ENCODE assay signal across 8 cellular contexts in the genomic region with DNA sequence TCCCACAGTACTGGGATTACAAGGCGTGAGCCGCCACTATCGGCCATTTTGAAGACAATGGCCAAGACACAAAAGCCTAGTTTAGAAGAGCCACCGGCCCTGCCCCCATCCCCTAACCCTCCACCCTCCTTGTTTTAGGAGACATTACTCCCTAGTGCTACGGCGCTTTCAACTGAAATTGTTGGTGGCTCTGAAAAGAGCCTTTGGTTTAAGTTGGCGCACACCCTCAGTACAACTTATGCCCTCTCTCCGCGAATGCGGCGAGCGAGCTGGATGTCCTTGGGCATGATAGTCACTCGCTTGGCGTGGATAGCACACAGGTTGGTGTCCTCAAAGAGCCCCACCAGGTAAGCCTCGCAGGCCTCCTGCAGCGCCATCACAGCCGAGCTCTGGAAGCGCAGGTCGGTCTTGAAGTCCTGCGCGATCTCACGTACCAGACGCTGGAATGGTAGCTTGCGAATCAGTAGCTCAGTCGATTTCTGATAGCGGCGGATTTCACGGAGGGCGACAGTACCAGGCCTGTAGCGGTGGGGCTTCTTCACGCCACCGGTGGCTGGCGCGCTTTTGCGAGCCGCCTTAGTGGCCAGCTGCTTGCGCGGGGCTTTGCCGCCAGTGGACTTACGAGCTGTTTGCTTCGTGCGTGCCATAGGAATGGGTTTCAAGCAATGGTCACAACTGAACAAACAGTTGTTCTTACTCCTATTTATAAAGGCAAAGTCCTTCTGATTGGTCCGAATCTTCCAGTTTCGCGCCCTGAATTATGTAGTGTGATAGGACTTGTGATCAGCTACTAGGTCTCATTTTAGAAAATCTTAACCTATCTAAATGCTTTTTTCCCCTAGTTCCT.
DNase-seq lines count a peak whose midpoint lies in the region; ATAC-seq, FAIRE-seq and TF ChIP-seq lines count a peak whose summit lies in the region.

No MANE protein-coding gene starts in this region.

- CTCF ChIA-PET in endothelial cell of umbilical vein (lab: Charles Lee), result interaction anchor here (0.7 to 3.4 kb wide), 14 partner anchors 8 to 345 kb away, joined by 3 to 28 read pairs (median 4); a partner anchor contains a TSS

- no peaks in the 10 kb centered on the region for H4K20me1 ChIP-seq in endothelial cell of umbilical vein (replicated peaks; ENCODE audit: control insufficient read depth, extremely low read depth, insufficient read depth, low read length)

- POLR2A ChIA-PET in endothelial cell of umbilical vein (lab: Charles Lee), result interaction anchor here (0.7 to 4.0 kb wide), 17 partner anchors 10 to 230 kb away, joined by 3 to 49 read pairs (median 5); a partner anchor contains a TSS

- no peaks in the 10 kb centered on the region for H3K9me3 ChIP-seq in endothelial cell of umbilical vein (replicated peaks; ENCODE audit: control insufficient read depth, insufficient read depth, low read length)
- H3K9me3 ChIP-seq in mucosa of rectum (ENCODE audit: control insufficient read depth in 2 of 2, low read length in 2 of 2), result no peaks in the 10 kb centered on the region
- no peaks in the 10 kb centered on the region for H3K9me3 ChIP-seq in stomach smooth muscle (ENCODE audit: control insufficient read depth in 2 of 2, low read length in 2 of 2)

- H3K27ac ChIP-seq in ACC112 (ENCODE audit: low read depth, low read length), result peak overlapping the region; percentile 57
- H3K27ac ChIP-seq in endothelial cell of umbilical vein (ENCODE audit: insufficient read depth, low read depth, low read length), result peak overlapping the region; percentile 67
- peak overlapping the region; percentile 99 for H3K27ac ChIP-seq in mucosa of rectum (ENCODE audit: low read depth in 2 of 2, low read length in 2 of 2)
- H3K27ac ChIP-seq in stomach smooth muscle (ENCODE audit: low read length), result peak overlapping the region; percentile 11

- TF ChIP-seq CTCF in endothelial cell of umbilical vein (IDR thresholded peaks at IDR 0.05; ENCODE audit: extremely low read depth in 1 of 2, insufficient read depth in 1 of 2, low read depth in 1 of 2, low read length in 2 of 2), result peak; percentile 28 to 52

- ATAC-seq in GM18907 (IDR thresholded peaks at IDR 0.05; ENCODE audit: unreplicated experiment), result peak; percentile 44
- ATAC-seq in HG03175 (IDR thresholded peaks at IDR 0.05; ENCODE audit: unreplicated experiment), result peak; percentile 47

- H3K4me3 ChIP-seq in ACC112 (ENCODE audit: low read depth, low read length) (peak overlapping the region; percentile 69), endothelial cell of umbilical vein (replicated peaks in 1 of 3; ENCODE audit: insufficient read depth in 1 of 3, low read depth in 1 of 3, low read length in 3 of 3) (peak overlapping the region; percentile 27 to 85 (median 49)), mucosa of rectum (ENCODE audit: low read length in 2 of 2) (peak overlapping the region; percentile 81 to 92), stomach smooth muscle (ENCODE audit: low read length in 2 of 2) (peak overlapping the region; percentile 67 to 71)

- peak; percentile 43 for FAIRE-seq in endothelial cell of umbilical vein (lab: Jason Lieb, UNC)

- H3K9me1 ChIP-seq in endothelial cell of umbilical vein (replicated peaks; ENCODE audit: control insufficient read depth, extremely low read depth, insufficient read depth, low read length), result no peaks in the 10 kb centered on the region

- DNase-seq in NCI-H748 treated with DMSO at 0.1 percent for 48 hours (lab: John Stamatoyannopoulos, UW) (peak; percentile 93), endothelial cell of umbilical vein (ENCODE audit: low read depth, low spot score) (peak; percentile 87)
- peak; percentile 35 to 41 for DNase-seq in activated CD8-positive, alpha-beta memory T cell treated with anti-CD3 and anti-CD28 coated beads for 4 hours (ENCODE audit: low read depth in 2 of 2)

- H3K9ac ChIP-seq in endothelial cell of umbilical vein (replicated peaks; ENCODE audit: extremely low read depth, insufficient read depth, low read length) (peak overlapping the region; percentile 82), mucosa of rectum (ENCODE audit: low read depth in 1 of 2, low read length in 2 of 2) (peak overlapping the region; percentile 89 to 92), stomach smooth muscle (ENCODE audit: low read length in 2 of 2) (peak overlapping the region in 1 of 2 donors; percentile 40)

- dilution Hi-C loops in endothelial cell of umbilical vein (cut with MboI; ENCODE audit: extremely low pct_ligation_motif_present, low sequenced_read_pairs), result no loop called here

- H3K36me3 ChIP-seq in ACC112 (ENCODE audit: insufficient read depth, low read length) (no peaks in the 10 kb centered on the region), endothelial cell of umbilical vein (ENCODE audit: control insufficient read depth in 2 of 2, extremely low read depth in 1 of 2, insufficient read depth in 2 of 2, low read length in 2 of 2) (no peaks in the 10 kb centered on the region), mucosa of rectum (ENCODE audit: control insufficient read depth in 2 of 2, insufficient read depth in 2 of 2, low read length in 2 of 2) (no peaks in the 10 kb centered on the region), stomach smooth muscle (ENCODE audit: control insufficient read depth in 2 of 2, insufficient read depth in 2 of 2, low read length in 2 of 2) (no peaks in the 10 kb centered on the region)

- peak overlapping the region; percentile 80 for H3K4me2 ChIP-seq in endothelial cell of umbilical vein (ENCODE audit: insufficient read depth, low read length)

- TF ChIP-seq POLR2A in endothelial cell of umbilical vein (IDR thresholded peaks at IDR 0.05; ENCODE audit: low read depth, low read length), result peak; percentile 87

- intact Hi-C loops in endothelial cell of umbilical vein (cut with micrococcal nuclease), result loop anchor here (1.0 to 2.0 kb wide), 6 partner anchors 10 to 73 kb away; a partner anchor contains a TSS

- H3K27me3 ChIP-seq in ACC112 (ENCODE audit: insufficient read depth, low read length) (peaks cover 32% of the 10 kb centered on the region), endothelial cell of umbilical vein (ENCODE audit: control insufficient read depth in 2 of 2, insufficient read depth in 2 of 2, low read length in 2 of 2) (no peaks in the 10 kb centered on the region), mucosa of rectum (ENCODE audit: control insufficient read depth in 2 of 2, insufficient read depth in 2 of 2, low read length in 2 of 2) (peaks cover 0 to 4% of the 10 kb centered on the region in 2 donors), stomach smooth muscle (ENCODE audit: control insufficient read depth in 1 of 2, insufficient read depth in 2 of 2, low read length in 2 of 2) (peaks cover 39 to 45% of the 10 kb centered on the region in 2 donors)

- H3K4me1 ChIP-seq in ACC112 (ENCODE audit: control insufficient read depth, insufficient read depth, low read length, unreplicated experiment) (no peaks in the 10 kb centered on the region), endothelial cell of umbilical vein (ENCODE audit: control insufficient read depth, extremely low read depth, insufficient read depth, low read length) (peaks cover 3% of the 10 kb centered on the region), mucosa of rectum (ENCODE audit: control insufficient read depth in 2 of 2, insufficient read depth in 2 of 2, low read length in 2 of 2) (peaks cover 6 to 10% of the 10 kb centered on the region in 2 donors), stomach smooth muscle (ENCODE audit: control insufficient read depth, insufficient read depth, low read length) (peaks cover 6% of the 10 kb centered on the region)

- no peaks in the 10 kb centered on the region for H3K79me2 ChIP-seq in ACC112 (ENCODE audit: control insufficient read depth, insufficient read depth, low read length, unreplicated experiment)
- H3K79me2 ChIP-seq in endothelial cell of umbilical vein (ENCODE audit: control insufficient read depth, insufficient read depth, low read length), result no peaks in the 10 kb centered on the region

- TSS peak; percentile 100 for BruUV-seq in endothelial cell of umbilical vein (replicated peaks; lab: Mats Ljungman, UMichigan)

- peak overlapping the region; percentile 93 for H2AFZ ChIP-seq in ACC112 (ENCODE audit: low read length, unreplicated experiment)
- H2AFZ ChIP-seq in endothelial cell of umbilical vein (ENCODE audit: low read depth, low read length), result peak overlapping the region; percentile 78

TF ChIP-seq in endothelial cell of umbilical vein, 7 proteins besides CTCF, POLR2A, EP300 and RAD21:
- TF ChIP-seq MYC (IDR thresholded peaks at IDR 0.05; ENCODE audit: low read depth, low read length), result no peak
- TF ChIP-seq JUN (IDR thresholded peaks at IDR 0.05; ENCODE audit: borderline replicate concordance, insufficient read depth, insufficient read length, low read depth), result no peak
- TF ChIP-seq, protein P1, sequence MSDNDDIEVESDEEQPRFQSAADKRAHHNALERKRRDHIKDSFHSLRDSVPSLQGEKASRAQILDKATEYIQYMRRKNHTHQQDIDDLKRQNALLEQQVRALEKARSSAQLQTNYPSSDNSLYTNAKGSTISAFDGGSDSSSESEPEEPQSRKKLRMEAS (IDR thresholded peaks at IDR 0.05; ENCODE audit: insufficient read depth, insufficient read length), result no peak
- no peak for TF ChIP-seq GATA2 (IDR thresholded peaks at IDR 0.05; ENCODE audit: insufficient read depth, insufficient read length, low read depth, low read length)
- no peak for TF ChIP-seq EZH2 (IDR thresholded peaks at IDR 0.05; ENCODE audit: borderline replicate concordance, low read depth, low read length, severe bottlenecking)
- TF ChIP-seq POLR2AphosphoS5 (IDR thresholded peaks at IDR 0.05; ENCODE audit: insufficient read depth, low read depth, low read length), result peak; percentile 87

Comparison
In these comparisons a context has a peak if more than half of its experiments do, and no peak if none do; other contexts are left out.
1. Peak in every context shown above with its lines: DNase-seq, ATAC-seq, H3K4me3 ChIP-seq and H3K27ac ChIP-seq.
2. H3K27ac ChIP-seq: peak in every context shown above with its lines; median percentile 99 in mucosa of rectum; 67 in endothelial cell of umbilical vein; 57 in ACC112; 11 in stomach smooth muscle.
3. DNase-seq: peak in every context shown above with its lines; median percentile 93 in NCI-H748 treated with DMSO at 0.1 percent for 48 hours; 87 in endothelial cell of umbilical vein; 38 in activated CD8-positive, alpha-beta memory T cell treated with anti-CD3 and anti-CD28 coated beads for 4 hours.